Comparison of ENCODE assay signal across 1 cellular context in genomic region chr10:69237528-69238159, GRCh38.
TF ChIP-seq lines count a peak whose summit lies in the region.

No MANE protein-coding gene starts in this region.

TF ChIP-seq in WTC11, 78 proteins besides CTCF, POLR2A, EP300 and RAD21 (continued from another document):
- TF ChIP-seq E2F4 (CRISPR knock-in tag; IDR thresholded peaks at IDR 0.05; ENCODE audit: borderline replicate concordance, low read depth) = no peak
- TF ChIP-seq CREB1 (CRISPR knock-in tag; IDR thresholded peaks at IDR 0.05) = no peak
- no peak for TF ChIP-seq GTF2I (CRISPR knock-in tag; conservative IDR thresholded peaks at IDR 0.05)
- TF ChIP-seq ESRRA (CRISPR knock-in tag; IDR thresholded peaks at IDR 0.05; ENCODE audit: borderline replicate concordance) = no peak
